9 cellular contexts compared by ENCODE assay signal in genomic region chr7:128833148-128833938, GRCh38. TPM values are rescaled to one million over a fixed set of nuclear protein-coding genes. Genes with fewer than 3 reads are reported as not detected.
A peak's percentile ranks its signal among the peaks of the same experiment; 100 is the strongest.
DNase-seq lines count a peak whose midpoint lies in the region; ATAC-seq and TF ChIP-seq lines count a peak whose summit lies in the region.
"Had no signal": no experiment of that assay in that cellular context is flagged by ENCODE, and none has a peak within 500 bp of the region (broad histone marks: within the 10 kb centered on the region; RNA-seq: fewer than 3 reads in every experiment).

No MANE protein-coding gene starts in this region.

- H3K36me3 Mint-ChIP-seq in activated CD4-positive, alpha-beta memory T cell treated with anti-CD3 and anti-CD28 coated beads, Interleukin-2, amount 10 ng/mL, durations not matched to agents 7 days and 5 days (ENCODE audit: low read depth), result no peaks in the 10 kb centered on the region

- no peak for TF ChIP-seq CTCF in psoas muscle (IDR thresholded peaks at IDR 0.05)

- peak; percentile 73 for DNase-seq in GDM1 (lab: John Stamatoyannopoulos, UW)
- DNase-seq in SJSA1 (ENCODE audit: low read depth in 1 of 2, low spot score in 2 of 2), result peak; percentile 57 to 84
- peak; percentile 42 to 90 (median 73) for DNase-seq in head of caudate nucleus
- peak; percentile 77 to 89 for DNase-seq in psoas muscle
- no peak for DNase-seq in HUDEP-2 (lab: John Stamatoyannopoulos, UW; ENCODE audit: unreplicated experiment in 76 of 76)
- DNase-seq in activated CD4-positive, alpha-beta memory T cell treated with anti-CD3 and anti-CD28 coated beads, Interleukin-2, amount 10 ng/mL, durations not matched to agents 7 days and 5 days, result no peak
- no peak for DNase-seq in stimulated activated CD4-positive, alpha-beta T cell treated with anti-CD3 and anti-CD28 coated beads, Interleukin-4, amount 100 ng/mL, for 24 hours

- CTCF ChIA-PET in activated CD4-positive, alpha-beta memory T cell treated with anti-CD3 and anti-CD28 coated beads, Interleukin-2, amount 10 ng/mL, durations not matched to agents 7 days and 5 days (lab: Charles Lee), result interaction anchor here (0.6 to 2.7 kb wide), 2 partner anchors 10 to 30 kb away, joined by 3 to 11 read pairs; partner anchors contain the start of gene ATP6V1F

- H3K4me1 Mint-ChIP-seq in activated CD4-positive, alpha-beta memory T cell treated with anti-CD3 and anti-CD28 coated beads, Interleukin-2, amount 10 ng/mL, durations not matched to agents 7 days and 5 days, result peaks cover 8% of the 10 kb centered on the region

- WGBS in psoas muscle, 3 donors, result 2 to 3% (median 3%) methylated on average over 12 to 13 of the region's 13 CpGs

- no peak overlapping the region for H3K27ac Mint-ChIP-seq in activated CD4-positive, alpha-beta memory T cell treated with anti-CD3 and anti-CD28 coated beads, Interleukin-2, amount 10 ng/mL, durations not matched to agents 7 days and 5 days

- H3K36me3 ChIP-seq in SJSA1 (peaks cover 50% of the 10 kb centered on the region), psoas muscle (ENCODE audit: insufficient read depth in 1 of 2, low read depth in 1 of 2) (peaks cover 4 to 74% of the 10 kb centered on the region in 2 donors)

- H3K4me3 ChIP-seq in SJSA1, result peak overlapping the region; percentile 73; the same call in 1 of the 2 replicates
- H3K4me3 ChIP-seq in psoas muscle, result peak overlapping the region; percentile 89

- peak overlapping the region; percentile 42 for H3K27ac ChIP-seq in SJSA1
- H3K27ac ChIP-seq in psoas muscle, result peak overlapping the region; percentile 100

- peak; percentile 8 to 25 (median 18) for ATAC-seq in psoas muscle
- ATAC-seq in GM21786 (IDR thresholded peaks at IDR 0.05; ENCODE audit: unreplicated experiment), result no peak

- H3K9me3 ChIP-seq in SJSA1 (replicated peaks) (no peaks in the 10 kb centered on the region), psoas muscle (no peaks in the 10 kb centered on the region)

- H3K27me3 Mint-ChIP-seq in activated CD4-positive, alpha-beta memory T cell treated with anti-CD3 and anti-CD28 coated beads, Interleukin-2, amount 10 ng/mL, durations not matched to agents 7 days and 5 days, result peaks cover 34% of the 10 kb centered on the region

- H3K27me3 ChIP-seq in SJSA1 (replicated peaks), result no peaks in the 10 kb centered on the region
- H3K27me3 ChIP-seq in psoas muscle (ENCODE audit: insufficient read depth in 3 of 3, low read length in 2 of 3), result no peaks in the 10 kb centered on the region

- no peak overlapping the region for H3K4me3 Mint-ChIP-seq in activated CD4-positive, alpha-beta memory T cell treated with anti-CD3 and anti-CD28 coated beads, Interleukin-2, amount 10 ng/mL, durations not matched to agents 7 days and 5 days

- intact Hi-C loops in head of caudate nucleus (cut with DNase I) (no loop called here), psoas muscle (cut with DNase I) (loop anchor here in 1 of 2 donors (5.0 kb wide), 1 partner anchor 91 kb away; no protein-coding TSS in a partner anchor)

- H3K4me1 ChIP-seq in SJSA1 (replicated peaks) (peaks cover 52% of the 10 kb centered on the region), psoas muscle (peaks cover 50% of the 10 kb centered on the region)

- H3K9me3 Mint-ChIP-seq in activated CD4-positive, alpha-beta memory T cell treated with anti-CD3 and anti-CD28 coated beads, Interleukin-2, amount 10 ng/mL, durations not matched to agents 7 days and 5 days, result no peaks in the 10 kb centered on the region

- POLR2A ChIA-PET in activated CD4-positive, alpha-beta memory T cell treated with anti-CD3 and anti-CD28 coated beads, Interleukin-2, amount 10 ng/mL, durations not matched to agents 7 days and 5 days (lab: Charles Lee), result no interaction called here

RNA-seq across cellular contexts. Expression of gene FLNC, which starts 3.1 kb away (rescaled TPM):
- 56.8 and 84.7 TPM in 2 replicates for total RNA-seq in SJSA1 (2014; rRNA removed; shearing (Covaris generic))
- total RNA-seq in psoas muscle, result 1,000 to 10,000 TPM; 2,884 to 6,311 (median 4,401) TPM
- 1,000 to 10,000 TPM; 1,080 to 4,011 (median 1,658) TPM for polyA plus RNA-seq in psoas muscle
- not detected for total RNA-seq in activated CD4-positive, alpha-beta memory T cell treated with anti-CD3 and anti-CD28 coated beads, Interleukin-2, amount 10 ng/mL, durations not matched to agents 7 days and 5 days

RNA-seq across cellular contexts. Expression of gene ATP6V1F, which starts 29.3 kb away (rescaled TPM):
- 53.6 and 96.2 TPM in 2 replicates for total RNA-seq in SJSA1 (2014; rRNA removed; shearing (Covaris generic))
- total RNA-seq in psoas muscle, result 100 to 1,000 TPM; 103 to 210 (median 131) TPM
- polyA plus RNA-seq in psoas muscle, result 100 to 1,000 TPM; 141 to 156 (median 143) TPM
- total RNA-seq in activated CD4-positive, alpha-beta memory T cell treated with anti-CD3 and anti-CD28 coated beads, Interleukin-2, amount 10 ng/mL, durations not matched to agents 7 days and 5 days, result 100 to 1,000 TPM; 124 to 140 TPM

RNA-seq across cellular contexts. Expression of gene CCDC136, which starts 41.6 kb away (rescaled TPM):
- 1.0 and 1.8 TPM in 2 replicates for total RNA-seq in SJSA1 (2014; rRNA removed; shearing (Covaris generic))
- total RNA-seq in psoas muscle, result 10 to 100 TPM in 2 of 4 donors, 1 to 10 TPM in 2; 3.9 to 15.7 (median 11.7) TPM
- 10 to 100 TPM; 13.4 to 24.5 (median 15.5) TPM for polyA plus RNA-seq in psoas muscle
- 1 to 10 TPM; 4.8 to 5.3 TPM for total RNA-seq in activated CD4-positive, alpha-beta memory T cell treated with anti-CD3 and anti-CD28 coated beads, Interleukin-2, amount 10 ng/mL, durations not matched to agents 7 days and 5 days

RNA-seq across cellular contexts. Expression of gene OPN1SW, which starts 57.7 kb away (rescaled TPM):
- not detected in 2 replicates for total RNA-seq in SJSA1 (2014; rRNA removed; shearing (Covaris generic))
- not detected for total RNA-seq in psoas muscle
- polyA plus RNA-seq in psoas muscle, result under 1 TPM in 1 of 3 donors, not detected in 2; 0.10 TPM
- not detected for total RNA-seq in activated CD4-positive, alpha-beta memory T cell treated with anti-CD3 and anti-CD28 coated beads, Interleukin-2, amount 10 ng/mL, durations not matched to agents 7 days and 5 days
- total RNA-seq: epithelial cell of proximal tubule had no signal

Comparison
In these comparisons a context has a peak if more than half of its experiments do, and no peak if none do; other contexts are left out.
1. DNase-seq: peak in GDM1 (single experiment), SJSA1 (2 of 2), head of caudate nucleus (42 of 42) and psoas muscle (2 of 2); none in HUDEP-2 (0 of 76), activated CD4-positive, alpha-beta memory T cell treated with anti-CD3 and anti-CD28 coated beads, Interleukin-2, amount 10 ng/mL, durations not matched to agents 7 days and 5 days (single experiment) and stimulated activated CD4-positive, alpha-beta T cell treated with anti-CD3 and anti-CD28 coated beads, Interleukin-4, amount 100 ng/mL, for 24 hours (single experiment).
2. RNA of gene FLNC, which starts 3.1 kb away (total RNA-seq): 2,884 to 6,311 TPM in psoas muscle and 56.8 to 84.7 TPM in SJSA1; not detected in activated CD4-positive, alpha-beta memory T cell treated with anti-CD3 and anti-CD28 coated beads, Interleukin-2, amount 10 ng/mL, durations not matched to agents 7 days and 5 days; every median in the first group is over 10 times any median in the second.